ENCODE assay signal across 10 cellular contexts in genomic region chr14:72715215-72715909, GRCh38.
DNase-seq lines count a peak whose midpoint lies in the region; ATAC-seq and TF ChIP-seq lines count a peak whose summit lies in the region.
"Had no signal": no experiment of that assay in that cellular context is flagged by ENCODE, and none has a peak within 500 bp of the region (broad histone marks: within the 10 kb centered on the region; RNA-seq: fewer than 3 reads in every experiment).

No MANE protein-coding gene starts in this region.

- no peaks in the 10 kb centered on the region for H3K9me3 ChIP-seq in CD8-positive, alpha-beta T cell (ENCODE audit: low read length)
- H3K9me3 ChIP-seq in esophagus muscularis mucosa, result no peaks in the 10 kb centered on the region
- H3K9me3 ChIP-seq in HAP-1, result no peaks in the 10 kb centered on the region

- H3K4me3 ChIP-seq in CD8-positive, alpha-beta T cell (ENCODE audit: low read depth, low read length), result no peak overlapping the region
- no peak overlapping the region for H3K4me3 ChIP-seq in esophagus muscularis mucosa
- H3K4me3 ChIP-seq in HAP-1, result no peak overlapping the region

- H3K36me3 ChIP-seq in CD8-positive, alpha-beta T cell (ENCODE audit: insufficient read depth, low read length), result no peaks in the 10 kb centered on the region
- H3K36me3 ChIP-seq in esophagus muscularis mucosa (peaks cover 0 to 10% (median 0%) of the 10 kb centered on the region in 4 donors), HAP-1 (replicated peaks) (no peaks in the 10 kb centered on the region)

- no peak for TF ChIP-seq EP300 in esophagus muscularis mucosa (IDR thresholded peaks at IDR 0.05)

- H3K27ac ChIP-seq in CD8-positive, alpha-beta T cell (ENCODE audit: low read depth, low read length), result no peak overlapping the region
- H3K27ac ChIP-seq in esophagus muscularis mucosa (replicated peaks in 1 of 4), result peak overlapping the region in 3 of 4 donors; percentile 44 to 67 (median 65)

- no peaks in the 10 kb centered on the region for H3K36me3 Mint-ChIP-seq in CD8-positive, alpha-beta T cell
- H3K36me3 Mint-ChIP-seq in natural killer cell, result no peaks in the 10 kb centered on the region

- no peak for TF ChIP-seq POLR2A in esophagus muscularis mucosa (IDR thresholded peaks at IDR 0.05; ENCODE audit: low read depth)

- TF ChIP-seq CTCF in CD8-positive, alpha-beta T cell (IDR thresholded peaks at IDR 0.05), result no peak
- TF ChIP-seq CTCF in esophagus muscularis mucosa (IDR thresholded peaks at IDR 0.05) (no peak), natural killer cell (IDR thresholded peaks at IDR 0.05) (no peak)

- no peaks in the 10 kb centered on the region for H3K27me3 Mint-ChIP-seq in CD8-positive, alpha-beta T cell (ENCODE audit: low read depth)
- peaks cover 12 to 20% of the 10 kb centered on the region in 2 donors for H3K27me3 Mint-ChIP-seq in natural killer cell (ENCODE audit: low read depth in 2 of 2)

- no peak for DNase-seq in CD8-positive, alpha-beta T cell
- no peak for DNase-seq in esophagus muscularis mucosa (ENCODE audit: extremely low spot score)
- DNase-seq in natural killer cell, result peak; percentile 28
- no peak for DNase-seq in putamen (ENCODE audit: low spot score)
- no peak for DNase-seq in HAP-1 (ENCODE audit: low spot score in 2 of 2)
- DNase-seq: NCI-H1105, T-helper 9 cell had no signal

- H3K27ac Mint-ChIP-seq in CD8-positive, alpha-beta T cell, result peak overlapping the region; percentile 23
- H3K27ac Mint-ChIP-seq in natural killer cell, result peak overlapping the region; percentile 6 to 83

- peaks cover 42% of the 10 kb centered on the region for H3K4me1 ChIP-seq in CD8-positive, alpha-beta T cell (ENCODE audit: insufficient read depth, low read length)
- H3K4me1 ChIP-seq in esophagus muscularis mucosa, result peaks cover 21 to 40% (median 25%) of the 10 kb centered on the region in 4 donors
- no peaks in the 10 kb centered on the region for H3K4me1 ChIP-seq in HAP-1

- peaks cover 43% of the 10 kb centered on the region for H3K4me1 Mint-ChIP-seq in CD8-positive, alpha-beta T cell (ENCODE audit: low read depth)
- peaks cover 42 to 65% of the 10 kb centered on the region in 2 donors for H3K4me1 Mint-ChIP-seq in natural killer cell

- no peaks in the 10 kb centered on the region for H3K27me3 ChIP-seq in CD8-positive, alpha-beta T cell (ENCODE audit: insufficient read depth, low read length)
- H3K27me3 ChIP-seq in esophagus muscularis mucosa (no peaks in the 10 kb centered on the region), HAP-1 (ENCODE audit: low read depth) (no peaks in the 10 kb centered on the region)

- WGBS in esophagus muscularis mucosa, result 59% methylated on average over 6 of the region's 9 CpGs

- POLR2A ChIA-PET in CD8-positive, alpha-beta T cell (lab: Charles Lee), result no interaction called here

- intact Hi-C loops in CD8-positive, alpha-beta T cell (cut with DNase I, micrococcal nuclease), result loop anchor here in 1 of 2 experiments (10.0 kb wide), 1 partner anchor 189 kb away; no protein-coding TSS in a partner anchor
- intact Hi-C loops in esophagus muscularis mucosa (cut with DNase I) (loop anchor here (10.0 kb wide), 2 partner anchors 89 to 179 kb away; partner anchors contain the start of gene DPF3), natural killer cell (cut with micrococcal nuclease) (loop anchor here (2.0 kb wide), 1 partner anchor 199 kb away; no protein-coding TSS in a partner anchor)

- H3K9me3 Mint-ChIP-seq in CD8-positive, alpha-beta T cell, result no peaks in the 10 kb centered on the region
- no peaks in the 10 kb centered on the region for H3K9me3 Mint-ChIP-seq in natural killer cell

- ATAC-seq in CD8-positive, alpha-beta T cell, result no peak
- ATAC-seq in HG03439 (IDR thresholded peaks at IDR 0.05; ENCODE audit: unreplicated experiment) (peak; percentile 46), natural killer cell (peak; percentile 20 to 41 (median 25)), HG02642 (IDR thresholded peaks at IDR 0.05; ENCODE audit: poor library complexity, unreplicated experiment) (no peak), GM19351 (IDR thresholded peaks at IDR 0.05; ENCODE audit: unreplicated experiment) (no peak)

- in situ Hi-C loops in HAP-1 (cut with MboI; ENCODE audit: low sequenced_read_pairs), result no loop called here

- no peak overlapping the region for H3K4me3 Mint-ChIP-seq in CD8-positive, alpha-beta T cell
- peak overlapping the region; percentile 77 for H3K4me3 Mint-ChIP-seq in natural killer cell

- CTCF ChIA-PET in CD8-positive, alpha-beta T cell (lab: Charles Lee), result no interaction called here

Comparison
In these comparisons a context has a peak if more than half of its experiments do, and no peak if none do; other contexts are left out.
1. ATAC-seq: peak in HG03439 (single experiment) and natural killer cell (3 of 3); none in CD8-positive, alpha-beta T cell (single experiment), HG02642 (single experiment) and GM19351 (single experiment).